ENCODE assay signal across 8 cellular contexts in the genomic region with DNA sequence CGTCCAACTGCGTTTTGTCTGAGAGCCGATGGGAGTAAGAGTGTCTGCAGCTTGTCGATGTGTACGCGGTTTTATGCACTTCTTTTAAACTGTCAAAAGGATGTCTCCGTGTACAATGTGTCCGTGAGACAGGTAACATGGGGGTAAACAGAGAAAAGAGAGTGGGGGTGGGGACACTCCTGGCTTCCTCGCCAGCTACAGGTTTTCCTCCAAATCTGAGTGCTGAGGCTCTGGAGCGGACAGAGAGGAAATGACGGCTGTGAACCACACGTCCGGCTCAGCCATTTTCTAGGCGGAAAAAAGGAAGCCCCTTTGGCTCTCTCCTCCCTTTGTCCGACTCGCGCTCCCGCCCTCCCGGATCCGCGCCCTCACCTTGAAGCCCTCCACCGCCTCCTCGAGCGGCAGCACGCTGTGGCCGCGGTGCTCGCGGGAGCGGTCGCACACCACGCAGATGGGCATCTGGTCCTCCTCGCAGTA. TPM values are rescaled to one million over a fixed set of nuclear protein-coding genes. Genes with fewer than 3 reads are reported as not detected.
A peak's percentile ranks its signal among the peaks of the same experiment; 100 is the strongest.
DNase-seq lines count a peak whose midpoint lies in the region; ATAC-seq, FAIRE-seq and TF ChIP-seq lines count a peak whose summit lies in the region.

No MANE protein-coding gene starts in this region.

- peaks cover 44 to 50% (median 49%) of the 10 kb centered on the region in 3 donors for H3K4me1 Mint-ChIP-seq in T-cell

- H3K9me3 ChIP-seq in ES-I3 (ENCODE audit: control insufficient read depth, insufficient read depth, low read length): no peaks in the 10 kb centered on the region
- no peaks in the 10 kb centered on the region for H3K9me3 ChIP-seq in kidney (ENCODE audit: control insufficient read depth in 1 of 2, low read length in 2 of 2)

- TF ChIP-seq CTCF in kidney (IDR thresholded peaks at IDR 0.05; ENCODE audit: borderline replicate concordance, extremely low read depth, insufficient read depth): no peak

- no peak for DNase-seq in Jurkat, Clone E6-1 (ENCODE audit: low read depth, low spot score)
- DNase-seq in T-cell (peak in 8 of 34 experiments; percentile 7 to 38 (median 24)), caudate nucleus (lab: John Stamatoyannopoulos, UW) (peak in 19 of 61 donors; percentile 4 to 56 (median 32)), kidney (peak; percentile 83), NCI-H187 treated with DMSO at 0.1 percent for 48 hours (lab: John Stamatoyannopoulos, UW) (no peak)
- DNase-seq in stimulated activated CD4-positive, alpha-beta T cell treated with anti-CD3 and anti-CD28 coated beads, Interleukin-2, amount 100 ng/mL, for 4 hours (ENCODE audit: low read depth): peak; percentile 9

- H3K9me3 Mint-ChIP-seq in T-cell: no peaks in the 10 kb centered on the region

- H3K27ac ChIP-seq in caudate nucleus (ENCODE audit: low read depth, low read length) (peak overlapping the region; percentile 73), kidney (ENCODE audit: low read depth in 2 of 2, low read length in 2 of 2) (peak overlapping the region; percentile 92 to 94)

- FAIRE-seq in kidney (lab: Jason Lieb, UNC): no peak

- POLR2A ChIA-PET in T-cell (lab: Charles Lee): interaction anchor here (0.6 kb wide), 2 partner anchors 44 to 57 kb away, joined by 3 to 5 read pairs; no protein-coding TSS in a partner anchor

- H3K36me3 ChIP-seq in ES-I3 (ENCODE audit: insufficient read depth, low read length) (peaks cover 22% of the 10 kb centered on the region), kidney (ENCODE audit: control insufficient read depth in 1 of 2, insufficient read depth in 2 of 2, low read length in 2 of 2) (peaks cover 21 to 29% of the 10 kb centered on the region in 2 donors)

- intact Hi-C loops in kidney (cut with DNase I): no loop called here

- CTCF ChIA-PET in T-cell (lab: Charles Lee): interaction anchor here in 1 of 2 donors (0.6 to 1.7 kb wide), 7 partner anchors 34 to 726 kb away, joined by 3 to 9 read pairs (median 5); no protein-coding TSS in a partner anchor

- peak overlapping the region; percentile 88 to 94 for H3K27ac Mint-ChIP-seq in T-cell

- H3K4me3 ChIP-seq in Jurkat, Clone E6-1 (ENCODE audit: low read length): peak overlapping the region; percentile 92
- peak overlapping the region; percentile 79 to 98 for H3K4me3 ChIP-seq in kidney (ENCODE audit: low read length in 2 of 2)

- H3K9ac ChIP-seq in ES-I3 (ENCODE audit: low read depth, low read length): peak overlapping the region; percentile 97
- peak overlapping the region; percentile 20 to 95 for H3K9ac ChIP-seq in kidney (ENCODE audit: low read length in 2 of 2)

- H3K27me3 Mint-ChIP-seq in T-cell: no peaks in the 10 kb centered on the region

- H3K4me1 ChIP-seq in ES-I3 (ENCODE audit: insufficient read depth, low read length): peaks cover 12% of the 10 kb centered on the region
- peaks cover 0 to 18% of the 10 kb centered on the region in 2 donors for H3K4me1 ChIP-seq in kidney (ENCODE audit: control insufficient read depth in 1 of 2, insufficient read depth in 1 of 2, low read depth in 1 of 2, low read length in 2 of 2)

- ATAC-seq in GM21515 (IDR thresholded peaks at IDR 0.05; ENCODE audit: unreplicated experiment) (peak; percentile 28), T-cell (replicated peaks in 1 of 4) (peak; percentile 17 to 25 (median 21))

- H3K36me3 Mint-ChIP-seq in T-cell: peaks cover 32% of the 10 kb centered on the region

- H3K4me3 Mint-ChIP-seq in T-cell: peak overlapping the region; percentile 89 to 96 (median 93)

RNA-seq across cellular contexts. Expression of gene TRIM27, which starts 0.9 kb away (rescaled TPM):
- 56.8 TPM for polyA plus RNA-seq in Jurkat, Clone E6-1 (2012; ENCODE audit: insufficient read depth, insufficient read length)
- total RNA-seq in T-cell (10 to 100 TPM; 27.2 to 91.7 (median 86.9) TPM), kidney (47.7 TPM)
- polyA plus RNA-seq in kidney (ENCODE audit: insufficient read depth, low read depth, low replicate concordance): 33.9 TPM

Comparison
In these comparisons a context has a peak if more than half of its experiments do, and no peak if none do; other contexts are left out.
1. DNase-seq: peak in kidney (single experiment) and stimulated activated CD4-positive, alpha-beta T cell treated with anti-CD3 and anti-CD28 coated beads, Interleukin-2, amount 100 ng/mL, for 4 hours (single experiment); none in Jurkat, Clone E6-1 (single experiment) and NCI-H187 treated with DMSO at 0.1 percent for 48 hours (single experiment).